ENCODE assay signal across 3 cellular contexts in the genomic region with DNA sequence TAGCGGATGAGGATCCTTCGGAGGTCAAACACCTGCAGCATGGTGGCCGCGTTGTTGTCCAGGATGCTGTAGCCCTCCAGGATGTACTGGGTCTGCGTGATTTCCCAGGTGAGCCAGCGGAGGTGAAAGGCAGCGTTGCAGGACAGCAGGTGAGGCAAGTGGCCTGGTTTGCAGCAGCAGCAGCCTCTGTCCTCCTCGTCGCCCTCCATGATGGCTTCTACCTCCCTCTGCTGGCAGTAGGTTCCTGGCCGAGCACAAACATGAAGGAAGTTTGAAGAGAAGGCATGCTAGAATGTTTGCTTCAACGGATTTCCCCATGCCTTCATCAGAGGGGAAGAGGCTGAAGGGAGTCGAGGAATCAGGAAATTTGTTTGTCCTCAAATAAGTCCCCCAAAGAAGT.
TF ChIP-seq lines count a peak whose summit lies in the region.

No MANE protein-coding gene starts in this region.

TF ChIP-seq in GM12891, 5 proteins besides CTCF, POLR2A, EP300 and RAD21 (continued from another document):
- no peak for TF ChIP-seq SPI1 (IDR thresholded peaks at IDR 0.05; ENCODE audit: low read depth, low read length)

TF ChIP-seq in H1, 55 proteins besides CTCF, POLR2A, EP300 and RAD21 (continued from another document):
- TF ChIP-seq MAX (IDR thresholded peaks at IDR 0.05) = peak; percentile 70
- TF ChIP-seq CREB1 (IDR thresholded peaks at IDR 0.05) = 0 out of 2 replicates have a peak, but pooled peaks have one; percentile 26
- peak; percentile 44; the same call in 1 of the 2 replicates for TF ChIP-seq POLR2AphosphoS5 (IDR thresholded peaks at IDR 0.05; ENCODE audit: low read depth, low read length)
- peak; percentile 84 for TF ChIP-seq YY1 (IDR thresholded peaks at IDR 0.05; ENCODE audit: low read depth, low read length)
- TF ChIP-seq ATF3 (IDR thresholded peaks at IDR 0.05; ENCODE audit: insufficient read depth, low read depth, low read length) = no peak

TF ChIP-seq in neural cell, 6 proteins besides CTCF, POLR2A, EP300 and RAD21:
- no peak for TF ChIP-seq REST (IDR thresholded peaks at IDR 0.05; ENCODE audit: borderline replicate concordance)
- peak; percentile 40 for TF ChIP-seq SMC3 (conservative IDR thresholded peaks at IDR 0.05; ENCODE audit: poor library complexity)
- TF ChIP-seq TAF1 (IDR thresholded peaks at IDR 0.05; ENCODE audit: low read depth) = no peak
